ENCODE assay signal across 8 cellular contexts in genomic region chr7:51123322-51124021, GRCh38.
DNase-seq lines count a peak whose midpoint lies in the region; ATAC-seq and TF ChIP-seq lines count a peak whose summit lies in the region.

No MANE protein-coding gene starts in this region.

- peaks cover 9% of the 10 kb centered on the region for H3K4me1 ChIP-seq in fibroblast of lung (ENCODE audit: control insufficient read depth, extremely low read depth, insufficient read depth, low read length)

- H3K27me3 Mint-ChIP-seq in activated CD8-positive, alpha-beta T cell treated with anti-CD3 and anti-CD28 coated beads for 36 hours, result no peaks in the 10 kb centered on the region

- POLR2A ChIA-PET in activated CD8-positive, alpha-beta T cell treated with anti-CD3 and anti-CD28 coated beads for 36 hours (lab: Charles Lee), result no interaction called here
- POLR2A ChIA-PET in HEK293T (lab: Yijun Ruan, JAX), result no interaction called here

- peak; percentile 54 for ATAC-seq in HG03469 (IDR thresholded peaks at IDR 0.05; ENCODE audit: unreplicated experiment)
- peak; percentile 98 for ATAC-seq in activated CD8-positive, alpha-beta T cell treated with anti-CD3 and anti-CD28 coated beads for 36 hours
- ATAC-seq in GM21526 (IDR thresholded peaks at IDR 0.05; ENCODE audit: low FRiP score, unreplicated experiment), result no peak

- CTCF ChIA-PET in activated CD8-positive, alpha-beta T cell treated with anti-CD3 and anti-CD28 coated beads for 36 hours (lab: Charles Lee), result no interaction called here
- CTCF ChIA-PET in HEK293T (lab: Yijun Ruan, JAX), result no interaction called here

- DNase-seq in activated CD8-positive, alpha-beta T cell treated with anti-CD3 and anti-CD28 coated beads for 36 hours, result peak; percentile 86
- DNase-seq in fibroblast of lung (ENCODE audit: low read depth in 2 of 2) (peak; percentile 83 to 89), HEK293T (ENCODE audit: extremely low spot score) (no peak), mesenteric fat pad (ENCODE audit: low spot score) (no peak), AML-193 (lab: John Stamatoyannopoulos, UW) (no peak)
- peak; percentile 36 to 68 (median 56) for DNase-seq in stimulated activated CD4-positive, alpha-beta T cell treated with anti-CD3 and anti-CD28 coated beads, Interleukin-1b, Interleukin-23, amount 100 ng/mL, for 24 hours (ENCODE audit: low read depth in 4 of 4, low spot score in 1 of 4)

- no peaks in the 10 kb centered on the region for H3K27me3 ChIP-seq in fibroblast of lung (ENCODE audit: control insufficient read depth, insufficient read depth, low read length)

- H3K79me2 ChIP-seq in fibroblast of lung (ENCODE audit: control insufficient read depth, insufficient read depth, low read length), result no peaks in the 10 kb centered on the region

- no peaks in the 10 kb centered on the region for H3K9me3 ChIP-seq in fibroblast of lung (ENCODE audit: control insufficient read depth, insufficient read depth, low read depth, low read length)

- H3K36me3 Mint-ChIP-seq in activated CD8-positive, alpha-beta T cell treated with anti-CD3 and anti-CD28 coated beads for 36 hours (ENCODE audit: low read depth), result no peaks in the 10 kb centered on the region

- H2AFZ ChIP-seq in fibroblast of lung (ENCODE audit: low read length), result no peak overlapping the region

- H3K27ac Mint-ChIP-seq in activated CD8-positive, alpha-beta T cell treated with anti-CD3 and anti-CD28 coated beads for 36 hours, result peak overlapping the region; percentile 89

- no peak for TF ChIP-seq CTCF in activated CD8-positive, alpha-beta T cell treated with anti-CD3 and anti-CD28 coated beads for 36 hours (IDR thresholded peaks at IDR 0.05)
- TF ChIP-seq CTCF in fibroblast of lung (conservative IDR thresholded peaks at IDR 0.05 in 1 of 2, IDR thresholded peaks at IDR 0.05 in 1 of 2; ENCODE audit: low read depth in 1 of 2, low read length in 2 of 2), result no peak

- H3K36me3 ChIP-seq in fibroblast of lung (ENCODE audit: control insufficient read depth, insufficient read depth, low read length), result no peaks in the 10 kb centered on the region

- H4K20me1 ChIP-seq in fibroblast of lung (ENCODE audit: control insufficient read depth, extremely low read depth, insufficient read depth, low read length), result no peaks in the 10 kb centered on the region

- H3K27ac ChIP-seq in fibroblast of lung (ENCODE audit: insufficient read depth, low read length), result peak overlapping the region; percentile 55

- no peak overlapping the region for H3K4me2 ChIP-seq in fibroblast of lung (ENCODE audit: extremely low read depth, insufficient read depth, low read length)

- no peak overlapping the region for H3K4me3 Mint-ChIP-seq in activated CD8-positive, alpha-beta T cell treated with anti-CD3 and anti-CD28 coated beads for 36 hours

- H3K4me3 ChIP-seq in fibroblast of lung (replicated peaks in 1 of 4; ENCODE audit: control extremely low read depth in 1 of 4, insufficient read depth in 1 of 4, low read depth in 3 of 4, low read length in 4 of 4), result no peak overlapping the region

- H3K9ac ChIP-seq in fibroblast of lung (ENCODE audit: insufficient read depth, low read length), result no peak overlapping the region

- intact Hi-C loops in activated CD8-positive, alpha-beta T cell treated with anti-CD3 and anti-CD28 coated beads for 36 hours (cut with micrococcal nuclease), result no loop called here

- H3K4me1 Mint-ChIP-seq in activated CD8-positive, alpha-beta T cell treated with anti-CD3 and anti-CD28 coated beads for 36 hours (ENCODE audit: low read depth), result peaks cover 35% of the 10 kb centered on the region

- H3K9me3 Mint-ChIP-seq in activated CD8-positive, alpha-beta T cell treated with anti-CD3 and anti-CD28 coated beads for 36 hours, result no peaks in the 10 kb centered on the region

TF ChIP-seq in HEK293T, 16 proteins besides CTCF, POLR2A, EP300 and RAD21:
- TF ChIP-seq SP1 (IDR thresholded peaks at IDR 0.05), result no peak
- TF ChIP-seq L3MBTL2 (conservative IDR thresholded peaks at IDR 0.05), result no peak
- no peak for TF ChIP-seq SUZ12 (IDR thresholded peaks at IDR 0.05)
- TF ChIP-seq NFRKB (IDR thresholded peaks at IDR 0.05), result no peak
- TF ChIP-seq ARNT (IDR thresholded peaks at IDR 0.05), result no peak
- no peak for TF ChIP-seq FOXA1 (IDR thresholded peaks at IDR 0.05)
- TF ChIP-seq HDGF (IDR thresholded peaks at IDR 0.05; ENCODE audit: borderline replicate concordance), result no peak
- no peak for TF ChIP-seq ZNF384 (IDR thresholded peaks at IDR 0.05)
- TF ChIP-seq FOXM1 (IDR thresholded peaks at IDR 0.05; ENCODE audit: borderline replicate concordance), result no peak
- no peak for TF ChIP-seq TARDBP (IDR thresholded peaks at IDR 0.05)
- TF ChIP-seq LEF1 (IDR thresholded peaks at IDR 0.05; ENCODE audit: borderline replicate concordance), result no peak
- TF ChIP-seq ELF4 (IDR thresholded peaks at IDR 0.05), result no peak
- TF ChIP-seq PKNOX1 (IDR thresholded peaks at IDR 0.05), result no peak
TF ChIP-seq in HEK293T: peak in this region for 0.

Comparison
In these comparisons a context has a peak if more than half of its experiments do, and no peak if none do; other contexts are left out.
1. DNase-seq: peak in activated CD8-positive, alpha-beta T cell treated with anti-CD3 and anti-CD28 coated beads for 36 hours (single experiment), fibroblast of lung (2 of 2) and stimulated activated CD4-positive, alpha-beta T cell treated with anti-CD3 and anti-CD28 coated beads, Interleukin-1b, Interleukin-23, amount 100 ng/mL, for 24 hours (4 of 4); none in HEK293T (single experiment), mesenteric fat pad (single experiment) and AML-193 (0 of 2).